Comparison of ENCODE assay signal across 31 cellular contexts in genomic region chr2:229563388-229563787, GRCh38.
"Had no signal": no experiment of that assay in that cellular context is flagged by ENCODE, and none has a peak within 500 bp of the region (broad histone marks: within the 10 kb centered on the region; RNA-seq: fewer than 3 reads in every experiment).

No MANE protein-coding gene starts in this region.

- H3K9me3 ChIP-seq: adrenal gland, body of pancreas had no signal

- H3K27ac ChIP-seq: adrenal gland, body of pancreas, cardiac muscle cell, coronary artery, dorsolateral prefrontal cortex, WERI-Rb-1 had no signal

- H3K4me1 ChIP-seq: adrenal gland, body of pancreas had no signal

- DNase-seq: activated B cell treated with CpG ODN at 0.5 μM for 24 hours; activated CD4-positive, alpha-beta memory T cell treated with anti-CD3 and anti-CD28 coated beads for 36 hours; activated CD4-positive, alpha-beta T cell treated with anti-CD3 and anti-CD28 coated beads for 36 hours; activated CD4-positive, alpha-beta T cell treated with anti-CD3 and anti-CD28 coated beads, Interleukin-2, amount 10 ng/mL, durations not matched to agents 24 days and 14 days; activated CD4-positive, CD25-positive, alpha-beta regulatory T cell treated with anti-CD3 and anti-CD28 coated beads, Interleukin-2, amount 50 U/mL, for 72 hours; activated CD8-positive, alpha-beta memory T cell treated with anti-CD3 and anti-CD28 coated beads, Interleukin-2, amount 10 ng/mL, durations not matched to agents 7 days and 5 days; activated CD8-positive, alpha-beta memory T cell treated with anti-CD3 and anti-CD28 coated beads, Interleukin-2, amount 50 U/mL, for 4 hours; activated CD8-positive, alpha-beta T cell treated with anti-CD3 and anti-CD28 coated beads, Interleukin-2, amount 10 ng/mL, durations not matched to agents 7 days and 5 days; activated effector memory CD4-positive, alpha-beta T cell treated with anti-CD3 and anti-CD28 coated beads, Interleukin-2, amount 50 U/mL, for 16 hours; activated naive CD4-positive, alpha-beta T cell treated with anti-CD3 and anti-CD28 coated beads for 36 hours; activated naive CD8-positive, alpha-beta T cell treated with anti-CD3 and anti-CD28 coated beads for 36 hours; activated naive CD8-positive, alpha-beta T cell treated with anti-CD3 and anti-CD28 coated beads, Interleukin-2, amount 50 U/mL, for 24 hours; activated T-cell treated with anti-CD3 and anti-CD28 coated beads, Interleukin-2, amount 50 U/mL, for 1 hour; activated T-cell treated with anti-CD3 and anti-CD28 coated beads, Interleukin-2, amount 50 U/mL, for 48 hours; adrenal gland; amygdala; aorta; body of pancreas; central memory CD4-positive, alpha-beta T cell; dorsolateral prefrontal cortex; effector memory CD4-positive, alpha-beta T cell; endodermal cell; foreskin fibroblast; head of caudate nucleus; T-helper 1 cell; T-helper 17 cell; T1000; WERI-Rb-1 had no signal

- H3K36me3 ChIP-seq: adrenal gland, cardiac muscle cell, WERI-Rb-1 had no signal

- H3K27me3 ChIP-seq: adrenal gland, body of pancreas, cardiac muscle cell, dorsolateral prefrontal cortex had no signal

- H3K4me3 ChIP-seq: adrenal gland, body of pancreas, cardiac muscle cell, coronary artery, dorsolateral prefrontal cortex had no signal

- ATAC-seq: activated CD4-positive, alpha-beta T cell treated with anti-CD3 and anti-CD28 coated beads for 36 hours; activated CD8-positive, alpha-beta memory T cell treated with anti-CD3 and anti-CD28 coated beads, Interleukin-2, amount 10 ng/mL, durations not matched to agents 7 days and 5 days; activated CD8-positive, alpha-beta T cell treated with anti-CD3 and anti-CD28 coated beads, Interleukin-2, amount 10 ng/mL, durations not matched to agents 7 days and 5 days; activated naive CD8-positive, alpha-beta T cell treated with anti-CD3 and anti-CD28 coated beads, Interleukin-2, amount 50 U/mL, for 24 hours; body of pancreas; esophagus mucosa; T-helper 17 cell had no signal
